Comparison of ENCODE assay signal across 23 cellular contexts in the genomic region with DNA sequence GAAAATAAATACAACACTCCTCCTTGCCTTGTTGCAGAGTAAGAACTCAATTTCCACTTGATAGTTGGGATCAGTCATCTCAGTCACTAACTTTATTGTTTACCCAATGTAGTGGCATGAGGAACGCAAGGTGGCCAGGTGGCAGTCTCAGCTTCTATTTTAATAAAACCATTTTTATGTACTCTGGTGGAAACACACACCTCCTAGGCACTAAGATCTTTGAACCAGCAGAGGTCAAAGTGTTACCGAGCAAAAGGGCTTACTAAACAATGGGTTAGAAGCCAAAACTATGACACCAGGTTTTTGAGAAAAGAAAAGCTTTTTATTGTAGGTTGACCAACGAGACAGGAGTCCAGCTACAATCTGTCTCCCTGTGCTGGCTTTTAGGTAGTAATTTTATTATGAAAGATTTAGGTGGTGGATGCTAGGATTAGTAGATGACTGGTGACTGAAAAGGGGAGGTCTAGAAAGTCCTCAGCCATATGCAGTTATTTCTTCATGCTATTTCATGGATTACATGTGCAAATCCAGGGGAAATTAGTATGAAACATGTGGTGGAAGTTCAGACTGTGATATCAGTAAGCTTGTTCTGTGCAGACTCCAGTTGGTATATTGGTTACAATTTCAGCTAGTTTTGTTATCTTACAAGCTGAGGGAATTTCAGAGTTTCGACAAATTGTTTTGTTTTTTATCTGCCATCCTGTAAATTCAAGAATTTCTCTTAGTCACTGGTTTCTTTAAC.
"Had no signal": no experiment of that assay in that cellular context is flagged by ENCODE, and none has a peak within 500 bp of the region (broad histone marks: within the 10 kb centered on the region; RNA-seq: fewer than 3 reads in every experiment).

No MANE protein-coding gene starts in this region.

- H3K27me3 ChIP-seq: esophagus muscularis mucosa, gastroesophageal sphincter, pancreas, testis, tibial nerve, upper lobe of right lung, vagina had no signal

- H3K4me2 ChIP-seq: smooth muscle cell had no signal

- H3K36me3 ChIP-seq: esophagus muscularis mucosa, gastroesophageal sphincter, left ventricle myocardium inferior, pancreas, tibial nerve, upper lobe of right lung, vagina had no signal

- H3K4me1 ChIP-seq: esophagus muscularis mucosa, gastroesophageal sphincter, left ventricle myocardium inferior, pancreas, testis, tibial nerve, upper lobe of right lung, vagina had no signal

- H3K9me3 ChIP-seq: esophagus muscularis mucosa, gastroesophageal sphincter, left ventricle myocardium inferior, pancreas, testis, tibial nerve, upper lobe of right lung, vagina had no signal

- FAIRE-seq: endometrium, keratinocyte, pancreas had no signal

- H3K4me3 ChIP-seq: esophagus muscularis mucosa, gastroesophageal sphincter, left ventricle myocardium inferior, lung, pancreas, smooth muscle cell, testis, tibial nerve, upper lobe of right lung, vagina had no signal

- DNase-seq: effector memory CD4-positive, alpha-beta T cell; glutamatergic neuron; immature natural killer cell; left ventricle myocardium inferior; mesenchymal stem cell; naive B cell; occipital lobe; pancreas; right cardiac atrium; stimulated activated CD4-positive, alpha-beta T cell treated with anti-CD3 and anti-CD28 coated beads, Interleukin-4, amount 100 ng/mL, for 1 hour; stimulated activated naive B cell treated with anti-CD40 and anti-IgM and Interleukin-4, amounts not matched to agents 10 μg/mL and 1 μg/mL and 100 μg/mL, for 72 hours; stimulated activated naive CD8-positive, alpha-beta T cell treated with anti-CD3 and anti-CD28 coated beads, Interleukin-15, amount 100 ng/mL, for 72 hours; testis; upper lobe of right lung had no signal

- ATAC-seq: gastroesophageal sphincter; pancreas; right cardiac atrium; stimulated activated naive B cell treated with anti-CD40 and anti-IgM and Interleukin-4, amounts not matched to agents 10 μg/mL and 1 μg/mL and 100 μg/mL, for 72 hours; stimulated activated naive CD8-positive, alpha-beta T cell treated with anti-CD3 and anti-CD28 coated beads, Interleukin-15, amount 100 ng/mL, for 72 hours; upper lobe of right lung had no signal

- H3K27ac ChIP-seq: epithelial cell of prostate, esophagus muscularis mucosa, gastroesophageal sphincter, left ventricle myocardium inferior, pancreas, testis, tibial nerve, upper lobe of right lung, vagina had no signal
